9 cellular contexts compared by ENCODE assay signal in the genomic region with DNA sequence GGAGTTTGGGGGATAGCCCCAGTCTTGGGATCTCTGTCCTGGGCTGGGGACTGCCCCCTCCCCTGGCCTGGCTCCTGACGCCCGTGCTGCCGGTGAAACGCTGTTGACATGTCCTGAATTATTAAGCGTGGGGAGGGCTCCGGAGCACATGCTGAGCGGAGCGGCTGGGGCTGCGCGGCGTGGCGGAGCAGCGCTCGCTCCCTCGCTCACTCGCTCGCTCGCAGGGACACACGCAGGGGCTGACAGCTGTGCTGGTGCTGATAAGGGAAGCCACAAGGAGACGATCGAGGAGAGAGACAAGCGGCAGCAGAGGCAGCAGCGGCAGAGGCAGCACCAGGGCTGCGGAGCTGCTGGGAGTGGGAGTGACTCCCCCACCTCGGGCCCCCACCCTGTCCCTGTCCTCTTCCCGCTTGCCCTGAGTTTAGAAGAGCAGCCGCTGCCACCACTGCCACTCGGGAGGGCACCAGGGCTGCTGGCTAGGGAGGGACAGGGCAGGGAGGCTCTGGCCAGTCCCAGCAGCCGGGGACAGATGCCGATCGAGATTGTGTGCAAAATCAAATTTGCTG. TPM values are rescaled to one million over a fixed set of nuclear protein-coding genes. Genes with fewer than 3 reads are reported as not detected.
A peak's percentile ranks its signal among the peaks of the same experiment; 100 is the strongest.
DNase-seq lines count a peak whose midpoint lies in the region; ATAC-seq and TF ChIP-seq lines count a peak whose summit lies in the region.
"Had no signal": no experiment of that assay in that cellular context is flagged by ENCODE, and none has a peak within 500 bp of the region (broad histone marks: within the 10 kb centered on the region; RNA-seq: fewer than 3 reads in every experiment).

A gene with protein sequence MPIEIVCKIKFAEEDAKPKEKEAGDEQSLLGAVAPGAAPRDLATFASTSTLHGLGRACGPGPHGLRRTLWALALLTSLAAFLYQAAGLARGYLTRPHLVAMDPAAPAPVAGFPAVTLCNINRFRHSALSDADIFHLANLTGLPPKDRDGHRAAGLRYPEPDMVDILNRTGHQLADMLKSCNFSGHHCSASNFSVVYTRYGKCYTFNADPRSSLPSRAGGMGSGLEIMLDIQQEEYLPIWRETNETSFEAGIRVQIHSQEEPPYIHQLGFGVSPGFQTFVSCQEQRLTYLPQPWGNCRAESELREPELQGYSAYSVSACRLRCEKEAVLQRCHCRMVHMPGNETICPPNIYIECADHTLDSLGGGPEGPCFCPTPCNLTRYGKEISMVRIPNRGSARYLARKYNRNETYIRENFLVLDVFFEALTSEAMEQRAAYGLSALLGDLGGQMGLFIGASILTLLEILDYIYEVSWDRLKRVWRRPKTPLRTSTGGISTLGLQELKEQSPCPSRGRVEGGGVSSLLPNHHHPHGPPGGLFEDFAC (plus strand): TSS at position 287 of the 566 bp plus-strand sequence. CDS start 243 bp downstream, at position 530.

- ATAC-seq in GM18517 (IDR thresholded peaks at IDR 0.05; ENCODE audit: unreplicated experiment) (no peak), foreskin keratinocyte (no peak)

- H3K27ac Mint-ChIP-seq in endodermal cell (no peak within 1 kb of the TSS), progenitor cell of endocrine pancreas (peak within 1 kb of the TSS; percentile 71)

- H3K4me1 ChIP-seq in endodermal cell (ENCODE audit: control insufficient read depth, insufficient read depth, low read length) (peaks cover 8% of the 10 kb centered on the region), foreskin keratinocyte (no peaks in the 10 kb centered on the region)
- H3K4me1 ChIP-seq: breast epithelium had no signal

- H3K27ac ChIP-seq in endodermal cell (ENCODE audit: low read depth, low read length) (no peak within 1 kb of the TSS), foreskin keratinocyte (no peak within 1 kb of the TSS)
- H3K27ac ChIP-seq: breast epithelium had no signal

- H3K9ac ChIP-seq in endodermal cell (ENCODE audit: extremely low read depth, low read length, poor library complexity, severe bottlenecking) = no peak within 1 kb of the TSS

- DNase-seq in NCI-H146 (lab: John Stamatoyannopoulos, UW) = peak; percentile 45
- no peak for DNase-seq in NCI-H146 treated with DMSO at 0.1 percent for 48 hours (lab: John Stamatoyannopoulos, UW; ENCODE audit: unreplicated experiment)
- DNase-seq in NCI-H2171 treated with DMSO at 0.1 percent for 48 hours (lab: John Stamatoyannopoulos, UW) = peak; percentile 75
- DNase-seq in endodermal cell = peak; percentile 77
- no peak for DNase-seq in progenitor cell of endocrine pancreas (ENCODE audit: low spot score, unreplicated experiment)
- DNase-seq in foreskin keratinocyte = no peak
- no peak for DNase-seq in activated CD4-positive, CD25-positive, alpha-beta regulatory T cell treated with anti-CD3 and anti-CD28 coated beads, Interleukin-2, amount 50 U/mL, for 72 hours

- H3K9me3 Mint-ChIP-seq in endodermal cell (peaks cover 3% of the 10 kb centered on the region), progenitor cell of endocrine pancreas (ENCODE audit: low read depth) (no peaks in the 10 kb centered on the region)

- peak within 1 kb of the TSS; percentile 15 for H3K4me3 ChIP-seq in endodermal cell (ENCODE audit: low read length)
- H3K4me3 ChIP-seq: breast epithelium had no signal

- H3K36me3 Mint-ChIP-seq in endodermal cell (ENCODE audit: low read depth) (no peaks in the 10 kb centered on the region), progenitor cell of endocrine pancreas (ENCODE audit: insufficient read depth) (no peaks in the 10 kb centered on the region)

- no peaks in the 10 kb centered on the region for H3K9me3 ChIP-seq in endodermal cell (ENCODE audit: control insufficient read depth, low read length)
- H3K9me3 ChIP-seq: breast epithelium had no signal

- H3K4me3 Mint-ChIP-seq in endodermal cell (peak within 1 kb of the TSS; percentile 41), progenitor cell of endocrine pancreas (ENCODE audit: low read depth) (peak within 1 kb of the TSS; percentile 53)

- H3K27me3 Mint-ChIP-seq in endodermal cell (ENCODE audit: insufficient read depth) = peaks cover 88% of the 10 kb centered on the region
- peaks cover 55% of the 10 kb centered on the region for H3K27me3 Mint-ChIP-seq in progenitor cell of endocrine pancreas

- 27 to 36% methylated on average over 15 to 31 of the region's 31 CpGs for WGBS in endodermal cell (ENCODE audit: insufficient coverage in 1 of 2, insufficient read length in 1 of 2), 2 experiments

- no peak for TF ChIP-seq CTCF in endodermal cell (conservative IDR thresholded peaks at IDR 0.05)
- no peak for TF ChIP-seq CTCF in progenitor cell of endocrine pancreas (IDR thresholded peaks at IDR 0.05; ENCODE audit: unreplicated experiment)
- TF ChIP-seq CTCF in foreskin keratinocyte (conservative IDR thresholded peaks at IDR 0.05) = no peak

- H3K36me3 ChIP-seq in endodermal cell (ENCODE audit: control insufficient read depth, insufficient read depth, low read length) = no peaks in the 10 kb centered on the region
- H3K36me3 ChIP-seq: breast epithelium had no signal

- peaks cover 29% of the 10 kb centered on the region for H3K4me1 Mint-ChIP-seq in endodermal cell
- H3K4me1 Mint-ChIP-seq in progenitor cell of endocrine pancreas (ENCODE audit: low read depth) = peaks cover 52% of the 10 kb centered on the region

- H3K27me3 ChIP-seq in endodermal cell (ENCODE audit: control insufficient read depth, insufficient read depth, low read length, poor library complexity, severe bottlenecking) (peaks cover 58% of the 10 kb centered on the region), foreskin keratinocyte (peaks cover 95% of the 10 kb centered on the region)

RNA-seq across cellular contexts. Expression of the gene that starts here (rescaled TPM):
- total RNA-seq in endodermal cell (under 1 TPM; 0.29 to 1.00 TPM), progenitor cell of endocrine pancreas (3.4 and 5.1 TPM in 2 replicates), foreskin keratinocyte (not detected in 2 replicates)
- polyA plus RNA-seq in endodermal cell (2013, experiment 1 of 2) = 2.0 TPM
- 1.4 TPM for polyA plus RNA-seq in endodermal cell (2013, experiment 2 of 2)
- not detected in 2 replicates for polyA plus RNA-seq in foreskin keratinocyte

Comparison
In these comparisons a context has a peak if more than half of its experiments do, and no peak if none do; other contexts are left out.
1. DNase-seq: peak in NCI-H146 (single experiment), NCI-H2171 treated with DMSO at 0.1 percent for 48 hours (single experiment) and endodermal cell (single experiment); none in NCI-H146 treated with DMSO at 0.1 percent for 48 hours (single experiment), progenitor cell of endocrine pancreas (single experiment), foreskin keratinocyte (0 of 2) and activated CD4-positive, CD25-positive, alpha-beta regulatory T cell treated with anti-CD3 and anti-CD28 coated beads, Interleukin-2, amount 50 U/mL, for 72 hours (single experiment).